12 cellular contexts compared by ENCODE assay signal in genomic region chr12:80356092-80356491, GRCh38.
"Had no signal": no experiment of that assay in that cellular context is flagged by ENCODE, and none has a peak within 500 bp of the region (broad histone marks: within the 10 kb centered on the region; RNA-seq: fewer than 3 reads in every experiment).

No MANE protein-coding gene starts in this region.

- H3K27me3 ChIP-seq: dorsolateral prefrontal cortex, gastroesophageal sphincter had no signal

- H3K27ac ChIP-seq: dorsolateral prefrontal cortex, gastroesophageal sphincter had no signal

- DNase-seq: activated B cell treated with CpG ODN at 0.5 μM for 24 hours; activated CD4-positive, alpha-beta T cell treated with anti-CD3 and anti-CD28 coated beads, Interleukin-2, amount 10 ng/mL, durations not matched to agents 7 days and 5 days; activated naive CD4-positive, alpha-beta T cell treated with anti-CD3 and anti-CD28 coated beads for 36 hours; activated T-cell treated with anti-CD3 and anti-CD28 coated beads for 4 hours; dorsolateral prefrontal cortex; hippocampal formation; kidney glomerular epithelial cell; stimulated activated CD4-positive, alpha-beta T cell treated with anti-CD3 and anti-CD28 coated beads, Interleukin-12 subunit alpha, Interleukin-12 subunit beta, amount 100 ng/mL, for 4 hours; stimulated activated naive CD4-positive, alpha-beta T cell; T-helper 17 cell had no signal

- H3K4me1 ChIP-seq: gastroesophageal sphincter had no signal

- H3K36me3 ChIP-seq: gastroesophageal sphincter had no signal

- H3K4me3 ChIP-seq: dorsolateral prefrontal cortex, gastroesophageal sphincter had no signal

- ATAC-seq: gastroesophageal sphincter, T-helper 17 cell had no signal

- FAIRE-seq: endometrium had no signal

- H3K9me3 ChIP-seq: gastroesophageal sphincter had no signal
